Comparison of ENCODE assay signal across 1 cellular context in the genomic region with DNA sequence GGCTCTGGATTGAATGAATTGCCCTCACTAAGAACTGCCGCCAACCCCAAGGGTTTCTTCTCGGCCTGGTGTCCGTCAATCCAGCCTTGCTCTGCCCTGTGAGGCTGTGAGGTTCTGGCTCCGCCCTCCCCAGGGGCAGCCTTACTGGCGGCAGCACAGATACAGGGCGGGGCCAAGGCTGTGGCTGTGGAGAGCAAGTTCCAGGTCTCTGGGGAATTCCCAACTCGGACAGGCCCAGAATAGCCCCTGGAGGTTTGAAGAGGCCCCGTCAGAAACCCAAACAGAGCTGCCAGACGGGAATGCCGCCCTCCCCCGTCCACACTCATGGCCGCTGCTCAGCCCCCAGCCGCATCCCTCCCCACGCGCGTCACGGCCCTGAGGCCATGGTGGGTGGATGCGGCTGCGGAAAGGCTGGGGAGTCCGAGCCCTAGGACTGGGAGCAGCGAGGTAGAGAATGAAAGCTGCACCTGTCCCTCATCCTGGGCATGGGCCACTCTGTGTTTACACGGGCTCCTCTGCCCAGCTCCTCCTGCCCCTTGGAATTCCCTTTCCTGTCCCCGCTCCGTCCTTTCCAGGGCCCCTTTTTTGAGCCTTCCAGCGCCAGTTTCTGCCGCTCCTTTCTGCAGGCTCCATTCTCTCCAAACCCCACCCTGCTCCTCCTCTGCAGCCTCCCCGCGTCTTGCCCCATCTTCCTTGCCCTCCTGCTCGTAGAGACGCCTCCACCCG.
TF ChIP-seq lines count a peak whose summit lies in the region.

No MANE protein-coding gene starts in this region.

TF ChIP-seq in HepG2, 621 proteins besides CTCF, POLR2A, EP300 and RAD21 (continues in another document):
- TF ChIP-seq FOXK2 (IDR thresholded peaks at IDR 0.05), result peak; percentile 26; the same call in 1 of the 2 replicates
- TF ChIP-seq PLRG1 (conservative IDR thresholded peaks at IDR 0.05), result no peak
- TF ChIP-seq, protein P1, sequence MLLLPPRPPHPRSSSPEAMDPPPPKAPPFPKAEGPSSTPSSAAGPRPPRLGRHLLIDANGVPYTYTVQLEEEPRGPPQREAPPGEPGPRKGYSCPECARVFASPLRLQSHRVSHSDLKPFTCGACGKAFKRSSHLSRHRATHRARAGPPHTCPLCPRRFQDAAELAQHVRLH (CRISPR knock-in tag; IDR thresholded peaks at IDR 0.05; ENCODE audit: borderline replicate concordance, low read depth), result peak; percentile 84
- TF ChIP-seq NFE2L2 (IDR thresholded peaks at IDR 0.05; ENCODE audit: low read length), result no peak
- TF ChIP-seq, protein P2, sequence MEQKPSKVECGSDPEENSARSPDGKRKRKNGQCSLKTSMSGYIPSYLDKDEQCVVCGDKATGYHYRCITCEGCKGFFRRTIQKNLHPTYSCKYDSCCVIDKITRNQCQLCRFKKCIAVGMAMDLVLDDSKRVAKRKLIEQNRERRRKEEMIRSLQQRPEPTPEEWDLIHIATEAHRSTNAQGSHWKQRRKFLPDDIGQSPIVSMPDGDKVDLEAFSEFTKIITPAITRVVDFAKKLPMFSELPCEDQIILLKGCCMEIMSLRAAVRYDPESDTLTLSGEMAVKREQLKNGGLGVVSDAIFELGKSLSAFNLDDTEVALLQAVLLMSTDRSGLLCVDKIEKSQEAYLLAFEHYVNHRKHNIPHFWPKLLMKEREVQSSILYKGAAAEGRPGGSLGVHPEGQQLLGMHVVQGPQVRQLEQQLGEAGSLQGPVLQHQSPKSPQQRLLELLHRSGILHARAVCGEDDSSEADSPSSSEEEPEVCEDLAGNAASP (CRISPR knock-in tag; IDR thresholded peaks at IDR 0.05; ENCODE audit: borderline replicate concordance), result peak; percentile 39; the same call in 1 of the 2 replicates
- TF ChIP-seq, protein P3, sequence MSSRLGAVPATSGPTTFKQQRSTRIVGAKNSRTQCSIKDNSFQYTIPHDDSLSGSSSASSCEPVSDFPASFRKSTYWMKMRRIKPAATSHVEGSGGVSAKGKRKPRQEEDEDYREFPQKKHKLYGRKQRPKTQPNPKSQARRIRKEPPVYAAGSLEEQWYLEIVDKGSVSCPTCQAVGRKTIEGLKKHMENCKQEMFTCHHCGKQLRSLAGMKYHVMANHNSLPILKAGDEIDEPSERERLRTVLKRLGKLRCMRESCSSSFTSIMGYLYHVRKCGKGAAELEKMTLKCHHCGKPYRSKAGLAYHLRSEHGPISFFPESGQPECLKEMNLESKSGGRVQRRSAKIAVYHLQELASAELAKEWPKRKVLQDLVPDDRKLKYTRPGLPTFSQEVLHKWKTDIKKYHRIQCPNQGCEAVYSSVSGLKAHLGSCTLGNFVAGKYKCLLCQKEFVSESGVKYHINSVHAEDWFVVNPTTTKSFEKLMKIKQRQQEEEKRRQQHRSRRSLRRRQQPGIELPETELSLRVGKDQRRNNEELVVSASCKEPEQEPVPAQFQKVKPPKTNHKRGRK (CRISPR knock-in tag; IDR thresholded peaks at IDR 0.05), result 0 out of 2 replicates have a peak, but pooled peaks have one; percentile 15
- TF ChIP-seq DMAP1 (CRISPR knock-in tag; IDR thresholded peaks at IDR 0.05), result no peak; the same call in 1 of the 2 replicates
- TF ChIP-seq PRPF4 (IDR thresholded peaks at IDR 0.05; ENCODE audit: low read depth, low read length, poor library complexity, severe bottlenecking), result no peak
- no peak for TF ChIP-seq FOXA1 (IDR thresholded peaks at IDR 0.05)
- TF ChIP-seq FOXA1 (CRISPR knock-in tag; IDR thresholded peaks at IDR 0.05), result peak; percentile 54
- TF ChIP-seq, protein P4, sequence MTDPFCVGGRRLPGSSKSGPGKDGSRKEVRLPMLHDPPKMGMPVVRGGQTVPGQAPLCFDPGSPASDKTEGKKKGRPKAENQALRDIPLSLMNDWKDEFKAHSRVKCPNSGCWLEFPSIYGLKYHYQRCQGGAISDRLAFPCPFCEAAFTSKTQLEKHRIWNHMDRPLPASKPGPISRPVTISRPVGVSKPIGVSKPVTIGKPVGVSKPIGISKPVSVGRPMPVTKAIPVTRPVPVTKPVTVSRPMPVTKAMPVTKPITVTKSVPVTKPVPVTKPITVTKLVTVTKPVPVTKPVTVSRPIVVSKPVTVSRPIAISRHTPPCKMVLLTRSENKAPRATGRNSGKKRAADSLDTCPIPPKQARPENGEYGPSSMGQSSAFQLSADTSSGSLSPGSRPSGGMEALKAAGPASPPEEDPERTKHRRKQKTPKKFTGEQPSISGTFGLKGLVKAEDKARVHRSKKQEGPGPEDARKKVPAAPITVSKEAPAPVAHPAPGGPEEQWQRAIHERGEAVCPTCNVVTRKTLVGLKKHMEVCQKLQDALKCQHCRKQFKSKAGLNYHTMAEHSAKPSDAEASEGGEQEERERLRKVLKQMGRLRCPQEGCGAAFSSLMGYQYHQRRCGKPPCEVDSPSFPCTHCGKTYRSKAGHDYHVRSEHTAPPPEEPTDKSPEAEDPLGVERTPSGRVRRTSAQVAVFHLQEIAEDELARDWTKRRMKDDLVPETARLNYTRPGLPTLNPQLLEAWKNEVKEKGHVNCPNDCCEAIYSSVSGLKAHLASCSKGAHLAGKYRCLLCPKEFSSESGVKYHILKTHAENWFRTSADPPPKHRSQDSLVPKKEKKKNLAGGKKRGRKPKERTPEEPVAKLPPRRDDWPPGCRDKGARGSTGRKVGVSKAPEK (CRISPR knock-in tag; IDR thresholded peaks at IDR 0.05; ENCODE audit: borderline replicate concordance), result no peak
- 0 out of 2 replicates have a peak, but pooled peaks have one; percentile 3 for TF ChIP-seq ZNF224 (CRISPR knock-in tag; IDR thresholded peaks at IDR 0.05)
- TF ChIP-seq BORCS8-MEF2B (CRISPR knock-in tag; IDR thresholded peaks at IDR 0.05), result peak; percentile 53; the same call in 1 of the 2 replicates
- TF ChIP-seq GATAD2A (CRISPR knock-in tag; IDR thresholded peaks at IDR 0.05), result peak; percentile 41; the same call in 1 of the 2 replicates
- TF ChIP-seq CHD4 (IDR thresholded peaks at IDR 0.05; ENCODE audit: borderline replicate concordance, low read length), result no peak
- TF ChIP-seq ZMYM2 (CRISPR knock-in tag; IDR thresholded peaks at IDR 0.05), result 0 out of 2 replicates have a peak, but pooled peaks have one; percentile 53
- TF ChIP-seq ZNF263 (CRISPR knock-in tag; IDR thresholded peaks at IDR 0.05), result 0 out of 2 replicates have a peak, but pooled peaks have one; percentile 50
- TF ChIP-seq ZNF570 (CRISPR knock-in tag; IDR thresholded peaks at IDR 0.05; ENCODE audit: borderline replicate concordance), result no peak
- peak; percentile 63; the same call in 1 of the 2 replicates for TF ChIP-seq POLR2AphosphoS5 (IDR thresholded peaks at IDR 0.05; ENCODE audit: low read depth, low read length)
- no peak for TF ChIP-seq ZNF75D (CRISPR knock-in tag; IDR thresholded peaks at IDR 0.05; ENCODE audit: borderline replicate concordance)
- TF ChIP-seq HDAC6 (IDR thresholded peaks at IDR 0.05; ENCODE audit: low read depth, low read length), result no peak
- TF ChIP-seq ZNF749 (CRISPR knock-in tag; IDR thresholded peaks at IDR 0.05; ENCODE audit: borderline replicate concordance), result no peak; the same call in 1 of the 2 replicates
- TF ChIP-seq ZFP82 (CRISPR knock-in tag; IDR thresholded peaks at IDR 0.05; ENCODE audit: borderline replicate concordance), result no peak
- peak; percentile 64; the same call in 1 of the 2 replicates for TF ChIP-seq MYC (CRISPR knock-in tag; IDR thresholded peaks at IDR 0.05; ENCODE audit: borderline replicate concordance)
- no peak for TF ChIP-seq ZNF451 (CRISPR knock-in tag; IDR thresholded peaks at IDR 0.05)
- 0 out of 2 replicates have a peak, but pooled peaks have one; percentile 37 for TF ChIP-seq SMAD9 (CRISPR knock-in tag; IDR thresholded peaks at IDR 0.05)
- TF ChIP-seq ZFP37 (CRISPR knock-in tag; IDR thresholded peaks at IDR 0.05; ENCODE audit: borderline replicate concordance), result 0 out of 2 replicates have a peak, but pooled peaks have one; percentile 32
- TF ChIP-seq, protein P5, sequence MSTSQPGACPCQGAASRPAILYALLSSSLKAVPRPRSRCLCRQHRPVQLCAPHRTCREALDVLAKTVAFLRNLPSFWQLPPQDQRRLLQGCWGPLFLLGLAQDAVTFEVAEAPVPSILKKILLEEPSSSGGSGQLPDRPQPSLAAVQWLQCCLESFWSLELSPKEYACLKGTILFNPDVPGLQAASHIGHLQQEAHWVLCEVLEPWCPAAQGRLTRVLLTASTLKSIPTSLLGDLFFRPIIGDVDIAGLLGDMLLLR (CRISPR knock-in tag; IDR thresholded peaks at IDR 0.05), result no peak
- TF ChIP-seq, protein P6, sequence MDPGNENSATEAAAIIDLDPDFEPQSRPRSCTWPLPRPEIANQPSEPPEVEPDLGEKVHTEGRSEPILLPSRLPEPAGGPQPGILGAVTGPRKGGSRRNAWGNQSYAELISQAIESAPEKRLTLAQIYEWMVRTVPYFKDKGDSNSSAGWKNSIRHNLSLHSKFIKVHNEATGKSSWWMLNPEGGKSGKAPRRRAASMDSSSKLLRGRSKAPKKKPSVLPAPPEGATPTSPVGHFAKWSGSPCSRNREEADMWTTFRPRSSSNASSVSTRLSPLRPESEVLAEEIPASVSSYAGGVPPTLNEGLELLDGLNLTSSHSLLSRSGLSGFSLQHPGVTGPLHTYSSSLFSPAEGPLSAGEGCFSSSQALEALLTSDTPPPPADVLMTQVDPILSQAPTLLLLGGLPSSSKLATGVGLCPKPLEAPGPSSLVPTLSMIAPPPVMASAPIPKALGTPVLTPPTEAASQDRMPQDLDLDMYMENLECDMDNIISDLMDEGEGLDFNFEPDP (CRISPR knock-in tag; conservative IDR thresholded peaks at IDR 0.05), result no peak
- TF ChIP-seq, protein P7, sequence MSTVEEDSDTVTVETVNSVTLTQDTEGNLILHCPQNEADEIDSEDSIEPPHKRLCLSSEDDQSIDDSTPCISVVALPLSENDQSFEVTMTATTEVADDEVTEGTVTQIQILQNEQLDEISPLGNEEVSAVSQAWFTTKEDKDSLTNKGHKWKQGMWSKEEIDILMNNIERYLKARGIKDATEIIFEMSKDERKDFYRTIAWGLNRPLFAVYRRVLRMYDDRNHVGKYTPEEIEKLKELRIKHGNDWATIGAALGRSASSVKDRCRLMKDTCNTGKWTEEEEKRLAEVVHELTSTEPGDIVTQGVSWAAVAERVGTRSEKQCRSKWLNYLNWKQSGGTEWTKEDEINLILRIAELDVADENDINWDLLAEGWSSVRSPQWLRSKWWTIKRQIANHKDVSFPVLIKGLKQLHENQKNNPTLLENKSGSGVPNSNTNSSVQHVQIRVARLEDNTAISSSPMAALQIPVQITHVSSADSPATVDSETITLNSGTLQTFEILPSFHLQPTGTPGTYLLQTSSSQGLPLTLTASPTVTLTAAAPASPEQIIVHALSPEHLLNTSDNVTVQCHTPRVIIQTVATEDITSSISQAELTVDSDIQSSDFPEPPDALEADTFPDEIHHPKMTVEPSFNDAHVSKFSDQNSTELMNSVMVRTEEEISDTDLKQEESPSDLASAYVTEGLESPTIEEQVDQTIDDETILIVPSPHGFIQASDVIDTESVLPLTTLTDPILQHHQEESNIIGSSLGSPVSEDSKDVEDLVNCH (CRISPR knock-in tag; IDR thresholded peaks at IDR 0.05), result no peak
- TF ChIP-seq, protein P8, sequence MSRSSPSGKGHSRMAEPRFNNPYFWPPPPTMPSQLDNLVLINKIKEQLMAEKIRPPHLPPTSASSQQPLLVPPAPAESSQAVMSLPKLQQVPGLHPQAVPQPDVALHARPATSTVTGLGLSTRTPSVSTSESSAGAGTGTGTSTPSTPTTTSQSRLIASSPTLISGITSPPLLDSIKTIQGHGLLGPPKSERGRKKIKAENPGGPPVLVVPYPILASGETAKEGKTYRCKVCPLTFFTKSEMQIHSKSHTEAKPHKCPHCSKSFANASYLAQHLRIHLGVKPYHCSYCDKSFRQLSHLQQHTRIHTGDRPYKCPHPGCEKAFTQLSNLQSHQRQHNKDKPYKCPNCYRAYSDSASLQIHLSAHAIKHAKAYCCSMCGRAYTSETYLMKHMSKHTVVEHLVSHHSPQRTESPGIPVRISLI (CRISPR knock-in tag; IDR thresholded peaks at IDR 0.05; ENCODE audit: borderline replicate concordance), result no peak
- 0 out of 2 replicates have a peak, but pooled peaks have one; percentile 39 for TF ChIP-seq BCL6 (CRISPR knock-in tag; IDR thresholded peaks at IDR 0.05)
- TF ChIP-seq, protein P9, sequence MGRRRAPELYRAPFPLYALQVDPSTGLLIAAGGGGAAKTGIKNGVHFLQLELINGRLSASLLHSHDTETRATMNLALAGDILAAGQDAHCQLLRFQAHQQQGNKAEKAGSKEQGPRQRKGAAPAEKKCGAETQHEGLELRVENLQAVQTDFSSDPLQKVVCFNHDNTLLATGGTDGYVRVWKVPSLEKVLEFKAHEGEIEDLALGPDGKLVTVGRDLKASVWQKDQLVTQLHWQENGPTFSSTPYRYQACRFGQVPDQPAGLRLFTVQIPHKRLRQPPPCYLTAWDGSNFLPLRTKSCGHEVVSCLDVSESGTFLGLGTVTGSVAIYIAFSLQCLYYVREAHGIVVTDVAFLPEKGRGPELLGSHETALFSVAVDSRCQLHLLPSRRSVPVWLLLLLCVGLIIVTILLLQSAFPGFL (CRISPR knock-in tag; IDR thresholded peaks at IDR 0.05), result 0 out of 2 replicates have a peak, but pooled peaks have one; percentile 79
- TF ChIP-seq ELF3 (CRISPR knock-in tag; IDR thresholded peaks at IDR 0.05), result no peak
- TF ChIP-seq ZNF350 (CRISPR knock-in tag; IDR thresholded peaks at IDR 0.05; ENCODE audit: borderline replicate concordance, low read depth), result no peak; the same call in 1 of the 2 replicates
- no peak for TF ChIP-seq PAWR (CRISPR knock-in tag; IDR thresholded peaks at IDR 0.05; ENCODE audit: borderline replicate concordance)
- 0 out of 2 replicates have a peak, but pooled peaks have one; percentile 25 for TF ChIP-seq MTA1 (CRISPR knock-in tag; IDR thresholded peaks at IDR 0.05; ENCODE audit: borderline replicate concordance)
- TF ChIP-seq, protein P10, sequence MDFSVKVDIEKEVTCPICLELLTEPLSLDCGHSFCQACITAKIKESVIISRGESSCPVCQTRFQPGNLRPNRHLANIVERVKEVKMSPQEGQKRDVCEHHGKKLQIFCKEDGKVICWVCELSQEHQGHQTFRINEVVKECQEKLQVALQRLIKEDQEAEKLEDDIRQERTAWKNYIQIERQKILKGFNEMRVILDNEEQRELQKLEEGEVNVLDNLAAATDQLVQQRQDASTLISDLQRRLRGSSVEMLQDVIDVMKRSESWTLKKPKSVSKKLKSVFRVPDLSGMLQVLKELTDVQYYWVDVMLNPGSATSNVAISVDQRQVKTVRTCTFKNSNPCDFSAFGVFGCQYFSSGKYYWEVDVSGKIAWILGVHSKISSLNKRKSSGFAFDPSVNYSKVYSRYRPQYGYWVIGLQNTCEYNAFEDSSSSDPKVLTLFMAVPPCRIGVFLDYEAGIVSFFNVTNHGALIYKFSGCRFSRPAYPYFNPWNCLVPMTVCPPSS (IDR thresholded peaks at IDR 0.05), result no peak
- no peak for TF ChIP-seq NFE2 (CRISPR knock-in tag; IDR thresholded peaks at IDR 0.05)
- TF ChIP-seq, protein P11, sequence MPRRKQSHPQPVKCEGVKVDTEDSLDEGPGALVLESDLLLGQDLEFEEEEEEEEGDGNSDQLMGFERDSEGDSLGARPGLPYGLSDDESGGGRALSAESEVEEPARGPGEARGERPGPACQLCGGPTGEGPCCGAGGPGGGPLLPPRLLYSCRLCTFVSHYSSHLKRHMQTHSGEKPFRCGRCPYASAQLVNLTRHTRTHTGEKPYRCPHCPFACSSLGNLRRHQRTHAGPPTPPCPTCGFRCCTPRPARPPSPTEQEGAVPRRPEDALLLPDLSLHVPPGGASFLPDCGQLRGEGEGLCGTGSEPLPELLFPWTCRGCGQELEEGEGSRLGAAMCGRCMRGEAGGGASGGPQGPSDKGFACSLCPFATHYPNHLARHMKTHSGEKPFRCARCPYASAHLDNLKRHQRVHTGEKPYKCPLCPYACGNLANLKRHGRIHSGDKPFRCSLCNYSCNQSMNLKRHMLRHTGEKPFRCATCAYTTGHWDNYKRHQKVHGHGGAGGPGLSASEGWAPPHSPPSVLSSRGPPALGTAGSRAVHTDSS (CRISPR knock-in tag; conservative IDR thresholded peaks at IDR 0.05), result 0 out of 2 replicates have a peak, but pooled peaks have one; percentile 61
- no peak for TF ChIP-seq KDM1A (CRISPR knock-in tag; IDR thresholded peaks at IDR 0.05)
- no peak for TF ChIP-seq ZFP1 (CRISPR knock-in tag; IDR thresholded peaks at IDR 0.05)
- no peak; the same call in 1 of the 2 replicates for TF ChIP-seq MEIS1 (CRISPR knock-in tag; IDR thresholded peaks at IDR 0.05; ENCODE audit: borderline replicate concordance)
- TF ChIP-seq HCFC1 (IDR thresholded peaks at IDR 0.05; ENCODE audit: low read depth, low read length), result no peak
